In the genomic region with DNA sequence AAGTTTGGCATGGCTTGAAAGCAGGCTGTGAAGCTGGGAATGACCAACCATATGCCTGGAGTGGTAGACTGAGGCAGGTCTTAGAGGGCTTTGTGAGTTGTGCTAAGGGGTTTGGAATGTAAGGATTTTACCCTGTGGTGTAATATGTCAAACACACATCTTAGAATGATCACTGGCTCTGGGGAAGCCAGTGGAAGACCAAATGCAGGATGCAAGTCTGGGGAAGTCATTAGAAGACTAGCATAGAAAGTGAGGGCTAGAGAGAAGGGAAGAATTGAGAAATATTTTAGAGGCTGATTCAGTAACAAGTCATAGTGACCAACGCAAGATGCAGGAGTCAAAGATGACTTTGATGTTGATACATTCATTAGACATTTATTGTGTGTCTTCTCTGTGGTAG, we compare ENCODE assay signal across 17 cellular contexts. TPM values are rescaled to one million over a fixed set of nuclear protein-coding genes. Genes with fewer than 3 reads are reported as not detected.
DNase-seq lines count a peak whose midpoint lies in the region; ATAC-seq and TF ChIP-seq lines count a peak whose summit lies in the region.
"Had no signal": no experiment of that assay in that cellular context is flagged by ENCODE, and none has a peak within 500 bp of the region (broad histone marks: within the 10 kb centered on the region; RNA-seq: fewer than 3 reads in every experiment).

No MANE protein-coding gene starts in this region.

- H3K9me3 ChIP-seq in PC-3 (ENCODE audit: low read length) (no peaks in the 10 kb centered on the region), esophagus muscularis mucosa (no peaks in the 10 kb centered on the region)
- H3K9me3 ChIP-seq: BLaER1 had no signal

- intact Hi-C loops in PC-3 (cut with micrococcal nuclease) (loop anchor here (10.0 kb wide), 1 partner anchor 461 kb away; no protein-coding TSS in a partner anchor), esophagus muscularis mucosa (cut with DNase I) (loop anchor here (10.0 kb wide), 1 partner anchor 121 kb away; no protein-coding TSS in a partner anchor)

- H3K27ac ChIP-seq in PC-3 (ENCODE audit: low read length) (no peak overlapping the region), esophagus muscularis mucosa (replicated peaks in 1 of 4) (no peak overlapping the region)
- H3K27ac ChIP-seq: BLaER1, PC-9 had no signal

- H3K27me3 Mint-ChIP-seq in activated T-cell treated with anti-CD3 and anti-CD28 coated beads, Interleukin-2, amount 50 U/mL, for 72 hours (ENCODE audit: low read depth), result peaks cover 15% of the 10 kb centered on the region

- H3K27me3 ChIP-seq in PC-3 (ENCODE audit: low read length) (no peaks in the 10 kb centered on the region), esophagus muscularis mucosa (peaks cover 0 to 10% (median 5%) of the 10 kb centered on the region in 4 donors)

- H4K20me1 ChIP-seq in PC-3 (ENCODE audit: low read length), result 0 out of 2 replicates have a peak, but pooled peaks cover under 1% of the 10 kb centered on the region
- H4K20me1 ChIP-seq: BLaER1 had no signal

- no peaks in the 10 kb centered on the region for H3K36me3 ChIP-seq in PC-3 (ENCODE audit: low read depth, low read length)
- H3K36me3 ChIP-seq in esophagus muscularis mucosa, result no peaks in the 10 kb centered on the region
- H3K36me3 ChIP-seq: BLaER1 had no signal

- no peak for TF ChIP-seq EP300 in esophagus muscularis mucosa (IDR thresholded peaks at IDR 0.05)

- H2AFZ ChIP-seq in PC-3 (ENCODE audit: low read length), result no peak overlapping the region
- H2AFZ ChIP-seq: PC-9 had no signal

- no peak overlapping the region for H3K4me3 Mint-ChIP-seq in activated T-cell treated with anti-CD3 and anti-CD28 coated beads, Interleukin-2, amount 50 U/mL, for 72 hours
- H3K4me3 Mint-ChIP-seq: CD8-positive, alpha-beta memory T cell; IgD-negative memory B cell had no signal

- BruUV-seq in PC-3 (replicated peaks; lab: Mats Ljungman, UMichigan), result no TSS peak

- H3K36me3 Mint-ChIP-seq in activated T-cell treated with anti-CD3 and anti-CD28 coated beads, Interleukin-2, amount 50 U/mL, for 72 hours (ENCODE audit: insufficient read depth in 2 of 2), result no peaks in the 10 kb centered on the region
- H3K36me3 Mint-ChIP-seq: CD8-positive, alpha-beta memory T cell; IgD-negative memory B cell had no signal

- H3K79me2 ChIP-seq in PC-3 (ENCODE audit: low read length), result peaks cover 11% of the 10 kb centered on the region

- WGBS in esophagus muscularis mucosa, result 85% methylated on average over 1 of the region's 1 CpG

- H3K9ac ChIP-seq in PC-3 (ENCODE audit: low read length), result no peak overlapping the region
- H3K9ac ChIP-seq: BLaER1 had no signal

- POLR2A ChIA-PET in PC-3 (lab: Charles Lee; ENCODE audit: unreplicated experiment), result no interaction called here

- CTCF ChIA-PET in PC-3 (lab: Charles Lee), result no interaction called here

- no peak for TF ChIP-seq CTCF in PC-3 (conservative IDR thresholded peaks at IDR 0.05; ENCODE audit: low read depth, low read length)
- no peak for TF ChIP-seq CTCF in esophagus muscularis mucosa (IDR thresholded peaks at IDR 0.05)

- DNase-seq in ELR (ENCODE audit: low read depth) (peak; percentile 83), PC-3 (peak; percentile 34), esophagus muscularis mucosa (ENCODE audit: extremely low spot score) (peak; percentile 80), NK-92 (lab: John Stamatoyannopoulos, UW; ENCODE audit: unreplicated experiment) (no peak)
- no peak for DNase-seq in activated T-cell treated with anti-CD3 and anti-CD28 coated beads, Interleukin-2, amount 50 U/mL, for 72 hours
- DNase-seq: CD8-positive, alpha-beta memory T cell; DMS79 treated with DMSO at 0.1 percent for 48 hours; GF-D8; NCI-H1417; NCI-H1930; NCI-H69; PC-9; SW 1271 had no signal

- H3K4me3 ChIP-seq in PC-3 (ENCODE audit: low read length), result no peak overlapping the region
- no peak overlapping the region for H3K4me3 ChIP-seq in esophagus muscularis mucosa
- H3K4me3 ChIP-seq: BLaER1, PC-9 had no signal

- no peaks in the 10 kb centered on the region for H3F3A ChIP-seq in PC-3 (ENCODE audit: low read length, unreplicated experiment)

- no peaks in the 10 kb centered on the region for H3K4me1 Mint-ChIP-seq in activated T-cell treated with anti-CD3 and anti-CD28 coated beads, Interleukin-2, amount 50 U/mL, for 72 hours (ENCODE audit: low read depth)

- H3K4me1 ChIP-seq in PC-3 (ENCODE audit: insufficient read depth, low read length) (no peaks in the 10 kb centered on the region), esophagus muscularis mucosa (peaks cover 13 to 33% (median 27%) of the 10 kb centered on the region in 4 donors)

- ATAC-seq in PC-3 (no peak), HG03039 (IDR thresholded peaks at IDR 0.05; ENCODE audit: unreplicated experiment) (no peak), HG02884 (IDR thresholded peaks at IDR 0.05; ENCODE audit: unreplicated experiment) (no peak)
- no peak for ATAC-seq in activated T-cell treated with anti-CD3 and anti-CD28 coated beads, Interleukin-2, amount 50 U/mL, for 72 hours (replicated peaks in 1 of 2)

- no peak for TF ChIP-seq POLR2A in esophagus muscularis mucosa (IDR thresholded peaks at IDR 0.05; ENCODE audit: low read depth)

- H3K9me3 Mint-ChIP-seq in activated T-cell treated with anti-CD3 and anti-CD28 coated beads, Interleukin-2, amount 50 U/mL, for 72 hours, result no peaks in the 10 kb centered on the region
- H3K9me3 Mint-ChIP-seq: CD8-positive, alpha-beta memory T cell had no signal

- H3K4me2 ChIP-seq in PC-3 (ENCODE audit: low read length), result no peak overlapping the region
- H3K4me2 ChIP-seq: BLaER1, PC-9 had no signal

- H3K9me2 ChIP-seq in PC-3 (replicated peaks; ENCODE audit: low read length), result no peaks in the 10 kb centered on the region

- no peak overlapping the region for H3K27ac Mint-ChIP-seq in activated T-cell treated with anti-CD3 and anti-CD28 coated beads, Interleukin-2, amount 50 U/mL, for 72 hours
- H3K27ac Mint-ChIP-seq: CD8-positive, alpha-beta memory T cell; IgD-negative memory B cell had no signal

RNA-seq across cellular contexts. Expression of a gene that starts 3.5 kb away (rescaled TPM):
- 18.1 and 32.2 TPM in 2 replicates for total RNA-seq in PC-3 (2014; rRNA removed)
- 10 to 100 TPM; 24.1 to 51.4 (median 33.8) TPM for total RNA-seq in esophagus muscularis mucosa
- under 1 TPM in 1 of 2 donors, not detected in 1; 0.28 TPM for total RNA-seq in activated T-cell treated with anti-CD3 and anti-CD28 coated beads, Interleukin-2, amount 50 U/mL, for 72 hours
- total RNA-seq: CD8-positive, alpha-beta memory T cell had no signal

Comparison
In these comparisons a context has a peak if more than half of its experiments do, and no peak if none do; other contexts are left out.
1. DNase-seq: peak in ELR (single experiment), PC-3 (single experiment) and esophagus muscularis mucosa (single experiment); none in NK-92 (single experiment) and activated T-cell treated with anti-CD3 and anti-CD28 coated beads, Interleukin-2, amount 50 U/mL, for 72 hours (0 of 2).
2. RNA of a gene that starts 3.5 kb away (total RNA-seq): 24.1 to 51.4 TPM in esophagus muscularis mucosa and 18.1 to 32.2 TPM in PC-3; 0.28 TPM in activated T-cell treated with anti-CD3 and anti-CD28 coated beads, Interleukin-2, amount 50 U/mL, for 72 hours; every median in the first group is over 10 times any median in the second.